In genomic region chr18:77199707-77200106, GRCh38 we compare ENCODE assay signal across 34 cellular contexts. TPM values are rescaled to one million over a fixed set of nuclear protein-coding genes. Genes with fewer than 3 reads are reported as not detected.
"Had no signal": no experiment of that assay in that cellular context is flagged by ENCODE, and none has a peak within 500 bp of the region (broad histone marks: within the 10 kb centered on the region; RNA-seq: fewer than 3 reads in every experiment).

No MANE protein-coding gene starts in this region.

- H3K36me3 ChIP-seq: breast epithelium, neutrophil, right lobe of liver, suprapubic skin, tibial artery had no signal

- H3K9me3 ChIP-seq: neutrophil, right lobe of liver, SK-N-SH, suprapubic skin had no signal

- H3K27me3 ChIP-seq: breast epithelium, neutrophil, right lobe of liver, suprapubic skin, tibial artery had no signal

- H3K4me1 ChIP-seq: breast epithelium, right lobe of liver, suprapubic skin, tibial artery had no signal

- H3K4me3 Mint-ChIP-seq: activated naive CD8-positive, alpha-beta T cell treated with anti-CD3 and anti-CD28 coated beads, Interleukin-2, amount 10 ng/mL, durations not matched to agents 7 days and 5 days; activated T-cell treated with anti-CD3 and anti-CD28 coated beads, Interleukin-2, amount 50 U/mL, for 72 hours; endodermal cell; immature natural killer cell; mesothelial cell of epicardium; naive B cell; nephron progenitor cell; stimulated activated effector memory CD8-positive, alpha-beta T cell treated with anti-CD3 and anti-CD28 coated beads, Interleukin-12 subunit alpha, Interleukin-12 subunit beta, amount 100 ng/mL, for 72 hours; T-helper 1 cell treated with Interleukin-12 subunit alpha and Interleukin-12 subunit beta and Interleukin-4 antibody, amounts not matched to agents 30 μg/mL and 1 μg/mL, for 36 hours had no signal

- H3K9me3 Mint-ChIP-seq: immature natural killer cell; stimulated activated effector memory CD8-positive, alpha-beta T cell treated with anti-CD3 and anti-CD28 coated beads, Interleukin-12 subunit alpha, Interleukin-12 subunit beta, amount 100 ng/mL, for 72 hours; T-helper 1 cell treated with Interleukin-12 subunit alpha and Interleukin-12 subunit beta and Interleukin-4 antibody, amounts not matched to agents 30 μg/mL and 1 μg/mL, for 36 hours had no signal

- H3K27ac ChIP-seq: breast epithelium, neutrophil, right lobe of liver, suprapubic skin, tibial artery had no signal

- H3K27ac Mint-ChIP-seq: activated naive CD8-positive, alpha-beta T cell treated with anti-CD3 and anti-CD28 coated beads, Interleukin-2, amount 10 ng/mL, durations not matched to agents 7 days and 5 days; activated T-cell treated with anti-CD3 and anti-CD28 coated beads, Interleukin-2, amount 50 U/mL, for 72 hours; endodermal cell; immature natural killer cell; mesothelial cell of epicardium; nephron progenitor cell; stimulated activated effector memory CD8-positive, alpha-beta T cell treated with anti-CD3 and anti-CD28 coated beads, Interleukin-12 subunit alpha, Interleukin-12 subunit beta, amount 100 ng/mL, for 72 hours; T-helper 1 cell treated with Interleukin-12 subunit alpha and Interleukin-12 subunit beta and Interleukin-4 antibody, amounts not matched to agents 30 μg/mL and 1 μg/mL, for 36 hours had no signal

- ATAC-seq: esophagus mucosa; right lobe of liver; stimulated activated effector memory CD8-positive, alpha-beta T cell treated with anti-CD3 and anti-CD28 coated beads, Interleukin-12 subunit alpha, Interleukin-12 subunit beta, amount 100 ng/mL, for 72 hours had no signal

- H3K4me3 ChIP-seq: breast epithelium, right lobe of liver, skin epidermis, suprapubic skin, tibial artery had no signal

- H3K9ac ChIP-seq: SK-N-SH had no signal

- H3K36me3 Mint-ChIP-seq: immature natural killer cell; mesothelial cell of epicardium; naive B cell; stimulated activated effector memory CD8-positive, alpha-beta T cell treated with anti-CD3 and anti-CD28 coated beads, Interleukin-12 subunit alpha, Interleukin-12 subunit beta, amount 100 ng/mL, for 72 hours had no signal

- DNase-seq: activated CD4-positive, alpha-beta T cell treated with anti-CD3 and anti-CD28 coated beads, Interleukin-2, amount 50 U/mL, for 4 hours; activated CD4-positive, CD25-positive, alpha-beta regulatory T cell treated with anti-CD3 and anti-CD28 coated beads, Interleukin-2, amount 50 U/mL, for 72 hours; activated naive CD4-positive, alpha-beta T cell; activated naive CD8-positive, alpha-beta T cell treated with anti-CD3 and anti-CD28 coated beads, Interleukin-2, amount 10 ng/mL, durations not matched to agents 7 days and 5 days; activated T-cell treated with anti-CD3 and anti-CD28 coated beads for 4 hours; activated T-cell treated with anti-CD3 and anti-CD28 coated beads, Interleukin-2, amount 50 U/mL, for 72 hours; central memory CD4-positive, alpha-beta T cell; endodermal cell; head of caudate nucleus; hippocampal formation; immature natural killer cell; naive B cell; nephron progenitor cell; right lobe of liver; SK-N-SH; stimulated activated CD4-positive, alpha-beta T cell treated with anti-CD3 and anti-CD28 coated beads, Interleukin-12 subunit alpha, Interleukin-12 subunit beta, amount 100 ng/mL, for 4 hours; stimulated activated CD4-positive, alpha-beta T cell treated with anti-CD3 and anti-CD28 coated beads, Interleukin-4, amount 100 ng/mL, for 24 hours; SW 1271; T1000; tibial artery had no signal

- H3K4me2 ChIP-seq: SK-N-SH had no signal

- H3K4me1 Mint-ChIP-seq: activated naive CD8-positive, alpha-beta T cell treated with anti-CD3 and anti-CD28 coated beads, Interleukin-2, amount 10 ng/mL, durations not matched to agents 7 days and 5 days; endodermal cell; immature natural killer cell; mesothelial cell of epicardium; naive B cell; nephron progenitor cell; stimulated activated effector memory CD8-positive, alpha-beta T cell treated with anti-CD3 and anti-CD28 coated beads, Interleukin-12 subunit alpha, Interleukin-12 subunit beta, amount 100 ng/mL, for 72 hours had no signal

RNA-seq across cellular contexts. Expression of gene GALR1, which starts 49.9 kb away (rescaled TPM):
- total RNA-seq: activated naive CD8-positive, alpha-beta T cell treated with anti-CD3 and anti-CD28 coated beads, Interleukin-2, amount 10 ng/mL, durations not matched to agents 7 days and 5 days; activated T-cell treated with anti-CD3 and anti-CD28 coated beads, Interleukin-2, amount 50 U/mL, for 72 hours; esophagus mucosa; fibroblast of villous mesenchyme; kidney epithelial cell; lower leg skin; mesothelial cell of epicardium; osteocyte; renal cortical epithelial cell; ureter had no signal
- polyA plus RNA-seq: immature natural killer cell, SK-N-SH had no signal
